In the genomic region with DNA sequence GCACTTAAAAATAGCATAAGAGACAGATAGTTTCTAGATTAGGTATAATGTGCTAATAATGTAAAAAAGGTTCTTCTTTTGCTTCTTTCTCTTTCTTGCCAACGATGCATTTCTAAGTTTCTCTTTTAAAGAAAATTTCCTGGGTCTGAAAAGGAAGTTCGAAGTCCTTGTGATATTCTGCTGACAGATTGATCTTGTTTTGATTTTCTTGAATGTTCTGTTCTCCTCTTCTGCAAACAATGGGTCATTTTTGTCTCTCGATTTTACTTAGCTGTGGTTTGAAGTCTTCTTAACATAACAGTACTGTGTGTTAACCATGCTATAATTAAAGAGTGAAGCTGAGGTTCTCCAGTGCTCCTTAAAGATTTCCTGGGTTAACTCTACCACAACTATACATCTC, we compare ENCODE assay signal across 9 cellular contexts.
A peak's percentile ranks its signal among the peaks of the same experiment; 100 is the strongest.
DNase-seq lines count a peak whose midpoint lies in the region; ATAC-seq, FAIRE-seq and TF ChIP-seq lines count a peak whose summit lies in the region.
"Had no signal": no experiment of that assay in that cellular context is flagged by ENCODE, and none has a peak within 500 bp of the region (broad histone marks: within the 10 kb centered on the region; RNA-seq: fewer than 3 reads in every experiment).

No MANE protein-coding gene starts in this region.

- H3K4me3 ChIP-seq in colonic mucosa: no peak overlapping the region

- H3K36me3 ChIP-seq in colonic mucosa: no peaks in the 10 kb centered on the region

- FAIRE-seq in GM12892 (lab: Jason Lieb, UNC): peak; percentile 70

- H3K27ac ChIP-seq in colonic mucosa: peak overlapping the region; percentile 35

- peaks cover 4% of the 10 kb centered on the region for H3K27me3 Mint-ChIP-seq in glutamatergic neuron (ENCODE audit: unreplicated experiment)

- no peak overlapping the region for H3K27ac Mint-ChIP-seq in glutamatergic neuron (ENCODE audit: unreplicated experiment)

- peaks cover 8% of the 10 kb centered on the region for H3K36me3 Mint-ChIP-seq in glutamatergic neuron (ENCODE audit: unreplicated experiment)

- no peaks in the 10 kb centered on the region for H3K9me3 ChIP-seq in colonic mucosa

- intact Hi-C loops in colonic mucosa (cut with DNase I): no loop called here

- H3K9ac ChIP-seq in colonic mucosa (ENCODE audit: low read depth in 2 of 2, low read length in 2 of 2): no peak overlapping the region

- peak; percentile 67 for ATAC-seq in GM21367 (IDR thresholded peaks at IDR 0.05; ENCODE audit: unreplicated experiment)
- peak; percentile 52 for ATAC-seq in HG03280 (IDR thresholded peaks at IDR 0.05; ENCODE audit: unreplicated experiment)

- H3K27me3 ChIP-seq in colonic mucosa: no peaks in the 10 kb centered on the region

- H3K4me3 Mint-ChIP-seq in glutamatergic neuron (ENCODE audit: unreplicated experiment): no peak overlapping the region

- no peaks in the 10 kb centered on the region for H3K4me1 Mint-ChIP-seq in glutamatergic neuron (ENCODE audit: low read depth, unreplicated experiment)

- no peak for DNase-seq in GM12892 (ENCODE audit: insufficient read length)
- DNase-seq in colonic mucosa: no peak
- no peak for DNase-seq in stimulated activated CD4-positive, alpha-beta T cell treated with anti-CD3 and anti-CD28 coated beads, Interleukin-1b, Interleukin-23, amount 100 ng/mL, for 48 hours
- no peak for DNase-seq in NAMALWA (ENCODE audit: low spot score)
- no peak for DNase-seq in glutamatergic neuron
- DNase-seq in 8988T: no peak
- DNase-seq: effector CD8-positive, alpha-beta T cell had no signal

- no peaks in the 10 kb centered on the region for H3K4me1 ChIP-seq in colonic mucosa

- peaks cover 1% of the 10 kb centered on the region for H3K9me3 Mint-ChIP-seq in glutamatergic neuron (ENCODE audit: unreplicated experiment)

- TF ChIP-seq CTCF in colonic mucosa (IDR thresholded peaks at IDR 0.05) (no peak), glutamatergic neuron (IDR thresholded peaks at IDR 0.05; ENCODE audit: partially characterized antibody, unreplicated experiment) (no peak)

- no peak for TF ChIP-seq POLR2A in GM12892 (IDR thresholded peaks at IDR 0.05; ENCODE audit: low read depth, low read length)
